ENCODE assay signal across 8 cellular contexts in genomic region chr3:191329654-191330308, GRCh38. TPM values are rescaled to one million over a fixed set of nuclear protein-coding genes. Genes with fewer than 3 reads are reported as not detected.
DNase-seq lines count a peak whose midpoint lies in the region; ATAC-seq lines count a peak whose summit lies in the region.

No MANE protein-coding gene starts in this region.

- peak; percentile 7 to 9 for DNase-seq in stimulated activated CD4-positive, alpha-beta T cell treated with anti-CD3 and anti-CD28 coated beads, Interleukin-2, amount 100 ng/mL, for 48 hours
- no peak for DNase-seq in stimulated activated CD4-positive, alpha-beta T cell treated with anti-CD3 and anti-CD28 coated beads, Interleukin-4, amount 100 ng/mL, for 4 hours
- peak; percentile 49 for DNase-seq in NCI-H1105 (lab: John Stamatoyannopoulos, UW)
- no peak for DNase-seq in activated CD8-positive, alpha-beta memory T cell treated with anti-CD3 and anti-CD28 coated beads, Interleukin-2, amount 10 ng/mL, durations not matched to agents 7 days and 5 days
- DNase-seq in fibroblast of peridontal ligament (ENCODE audit: extremely low read depth): peak; percentile 69
- no peak for DNase-seq in natural killer cell treated with Interleukin-12 subunit alpha and Interleukin-12 subunit beta and Interleukin-15 and Interleukin-18, amount 100 ng/mL, for 72 hours (ENCODE audit: low spot score)

- peaks cover 18% of the 10 kb centered on the region for H3K27me3 Mint-ChIP-seq in activated CD8-positive, alpha-beta memory T cell treated with anti-CD3 and anti-CD28 coated beads, Interleukin-2, amount 10 ng/mL, durations not matched to agents 7 days and 5 days
- H3K27me3 Mint-ChIP-seq in natural killer cell treated with Interleukin-12 subunit alpha and Interleukin-12 subunit beta and Interleukin-15 and Interleukin-18, amount 100 ng/mL, for 72 hours: no peaks in the 10 kb centered on the region

- peak overlapping the region; percentile 70 for H3K4me3 Mint-ChIP-seq in activated CD8-positive, alpha-beta memory T cell treated with anti-CD3 and anti-CD28 coated beads, Interleukin-2, amount 10 ng/mL, durations not matched to agents 7 days and 5 days
- peak overlapping the region; percentile 69 for H3K4me3 Mint-ChIP-seq in natural killer cell treated with Interleukin-12 subunit alpha and Interleukin-12 subunit beta and Interleukin-15 and Interleukin-18, amount 100 ng/mL, for 72 hours

- H3K9me3 Mint-ChIP-seq in activated CD8-positive, alpha-beta memory T cell treated with anti-CD3 and anti-CD28 coated beads, Interleukin-2, amount 10 ng/mL, durations not matched to agents 7 days and 5 days (ENCODE audit: low read depth): no peaks in the 10 kb centered on the region
- H3K9me3 Mint-ChIP-seq in natural killer cell treated with Interleukin-12 subunit alpha and Interleukin-12 subunit beta and Interleukin-15 and Interleukin-18, amount 100 ng/mL, for 72 hours: no peaks in the 10 kb centered on the region

- ATAC-seq in HG02571 (IDR thresholded peaks at IDR 0.05; ENCODE audit: unreplicated experiment): peak; percentile 28
- peak; percentile 50 for ATAC-seq in activated CD8-positive, alpha-beta memory T cell treated with anti-CD3 and anti-CD28 coated beads, Interleukin-2, amount 10 ng/mL, durations not matched to agents 7 days and 5 days
- peak; percentile 55 to 71 for ATAC-seq in natural killer cell treated with Interleukin-12 subunit alpha and Interleukin-12 subunit beta and Interleukin-15 and Interleukin-18, amount 100 ng/mL, for 72 hours
- ATAC-seq in HG03469 (IDR thresholded peaks at IDR 0.05; ENCODE audit: unreplicated experiment): no peak

- H3K4me1 Mint-ChIP-seq in activated CD8-positive, alpha-beta memory T cell treated with anti-CD3 and anti-CD28 coated beads, Interleukin-2, amount 10 ng/mL, durations not matched to agents 7 days and 5 days: peaks cover 16% of the 10 kb centered on the region
- H3K4me1 Mint-ChIP-seq in natural killer cell treated with Interleukin-12 subunit alpha and Interleukin-12 subunit beta and Interleukin-15 and Interleukin-18, amount 100 ng/mL, for 72 hours (ENCODE audit: low read depth in 2 of 2): peaks cover 27 to 29% of the 10 kb centered on the region in 2 donors

- CTCF ChIA-PET in activated CD8-positive, alpha-beta memory T cell treated with anti-CD3 and anti-CD28 coated beads, Interleukin-2, amount 10 ng/mL, durations not matched to agents 7 days and 5 days (lab: Charles Lee): no interaction called here

- peaks cover 2% of the 10 kb centered on the region for H3K36me3 Mint-ChIP-seq in activated CD8-positive, alpha-beta memory T cell treated with anti-CD3 and anti-CD28 coated beads, Interleukin-2, amount 10 ng/mL, durations not matched to agents 7 days and 5 days
- H3K36me3 Mint-ChIP-seq in natural killer cell treated with Interleukin-12 subunit alpha and Interleukin-12 subunit beta and Interleukin-15 and Interleukin-18, amount 100 ng/mL, for 72 hours: no peaks in the 10 kb centered on the region

- H3K27ac Mint-ChIP-seq in activated CD8-positive, alpha-beta memory T cell treated with anti-CD3 and anti-CD28 coated beads, Interleukin-2, amount 10 ng/mL, durations not matched to agents 7 days and 5 days: peak overlapping the region; percentile 69
- H3K27ac Mint-ChIP-seq in natural killer cell treated with Interleukin-12 subunit alpha and Interleukin-12 subunit beta and Interleukin-15 and Interleukin-18, amount 100 ng/mL, for 72 hours: peak overlapping the region; percentile 22 to 68

RNA-seq across cellular contexts. Expression of gene UTS2B, which starts 0.5 kb away (rescaled TPM):
- not detected for total RNA-seq in activated CD8-positive, alpha-beta memory T cell treated with anti-CD3 and anti-CD28 coated beads, Interleukin-2, amount 10 ng/mL, durations not matched to agents 7 days and 5 days
- not detected for total RNA-seq in natural killer cell treated with Interleukin-12 subunit alpha and Interleukin-12 subunit beta and Interleukin-15 and Interleukin-18, amount 100 ng/mL, for 72 hours

RNA-seq across cellular contexts. Expression of gene CCDC50, which starts 0.6 kb away (rescaled TPM):
- 10 to 100 TPM; 11.8 to 21.3 TPM for total RNA-seq in activated CD8-positive, alpha-beta memory T cell treated with anti-CD3 and anti-CD28 coated beads, Interleukin-2, amount 10 ng/mL, durations not matched to agents 7 days and 5 days
- total RNA-seq in natural killer cell treated with Interleukin-12 subunit alpha and Interleukin-12 subunit beta and Interleukin-15 and Interleukin-18, amount 100 ng/mL, for 72 hours: 10 to 100 TPM; 24.4 to 27.7 TPM

Comparison
In these comparisons a context has a peak if more than half of its experiments do, and no peak if none do; other contexts are left out.
1. DNase-seq: peak in stimulated activated CD4-positive, alpha-beta T cell treated with anti-CD3 and anti-CD28 coated beads, Interleukin-2, amount 100 ng/mL, for 48 hours (2 of 2), NCI-H1105 (single experiment) and fibroblast of peridontal ligament (single experiment); none in stimulated activated CD4-positive, alpha-beta T cell treated with anti-CD3 and anti-CD28 coated beads, Interleukin-4, amount 100 ng/mL, for 4 hours (0 of 2), activated CD8-positive, alpha-beta memory T cell treated with anti-CD3 and anti-CD28 coated beads, Interleukin-2, amount 10 ng/mL, durations not matched to agents 7 days and 5 days (single experiment) and natural killer cell treated with Interleukin-12 subunit alpha and Interleukin-12 subunit beta and Interleukin-15 and Interleukin-18, amount 100 ng/mL, for 72 hours (single experiment).